In the genomic region with DNA sequence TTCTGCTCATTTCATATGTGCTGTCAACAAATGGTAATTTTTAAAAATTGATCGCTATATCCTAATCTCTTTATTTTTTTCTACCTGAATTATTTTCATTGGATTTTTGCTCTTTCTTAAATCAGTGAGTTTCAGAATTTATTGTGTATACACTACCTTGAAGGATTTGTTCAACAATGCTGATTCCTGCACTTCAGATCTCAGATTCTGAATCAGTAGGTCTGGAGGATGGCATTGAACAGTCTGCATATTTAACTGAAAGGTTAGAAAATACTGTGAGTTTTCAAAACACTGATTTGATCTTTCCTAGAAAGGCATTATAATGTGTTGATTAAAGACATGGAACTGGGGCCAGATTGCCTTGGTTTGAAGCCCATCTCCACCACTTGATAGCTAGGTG, we compare ENCODE assay signal across 9 cellular contexts. TPM values are rescaled to one million over a fixed set of nuclear protein-coding genes. Genes with fewer than 3 reads are reported as not detected.
DNase-seq lines count a peak whose midpoint lies in the region; FAIRE-seq and TF ChIP-seq lines count a peak whose summit lies in the region.
"Had no signal": no experiment of that assay in that cellular context is flagged by ENCODE, and none has a peak within 500 bp of the region (broad histone marks: within the 10 kb centered on the region; RNA-seq: fewer than 3 reads in every experiment).

No MANE protein-coding gene starts in this region.

- BruUV-seq in PC-9 (replicated peaks; lab: Mats Ljungman, UMichigan) = no TSS peak

- H3K4me1 Mint-ChIP-seq in T-helper 1 cell treated with Interleukin-12 subunit alpha and Interleukin-12 subunit beta and Interleukin-4 antibody, amounts not matched to agents 30 μg/mL and 1 μg/mL, for 36 hours (ENCODE audit: low read depth) = peaks cover 35% of the 10 kb centered on the region
- peaks cover 18% of the 10 kb centered on the region for H3K4me1 Mint-ChIP-seq in endothelial cell (ENCODE audit: unreplicated experiment)

- no peak overlapping the region for H3K27ac ChIP-seq in PC-9

- CTCF ChIA-PET in PC-9 (lab: Charles Lee) = no interaction called here

- peaks cover 64% of the 10 kb centered on the region for H3K79me2 ChIP-seq in PC-9 (ENCODE audit: low read depth)

- H3K36me3 Mint-ChIP-seq in T-helper 1 cell treated with Interleukin-12 subunit alpha and Interleukin-12 subunit beta and Interleukin-4 antibody, amounts not matched to agents 30 μg/mL and 1 μg/mL, for 36 hours (ENCODE audit: low read depth) = peaks cover 25% of the 10 kb centered on the region
- peaks cover 8% of the 10 kb centered on the region for H3K36me3 Mint-ChIP-seq in endothelial cell (ENCODE audit: low read depth, unreplicated experiment)

- peaks cover 15% of the 10 kb centered on the region for H3K4me1 ChIP-seq in PC-9 (replicated peaks; ENCODE audit: insufficient read depth)

- intact Hi-C loops in PC-9 (cut with micrococcal nuclease; ENCODE audit: unreplicated experiment) (no loop called here), posterior cingulate gyrus (cut with DNase I) (no loop called here)

- H3F3A ChIP-seq in PC-9 (ENCODE audit: insufficient read depth, low read depth) = no peaks in the 10 kb centered on the region

- H3K36me3 ChIP-seq in PC-9 (ENCODE audit: low read depth) = peaks cover 3% of the 10 kb centered on the region; the same call in 1 of the 2 replicates

- no peak overlapping the region for H2AFZ ChIP-seq in PC-9

- no peaks in the 10 kb centered on the region for H3K27me3 Mint-ChIP-seq in T-helper 1 cell treated with Interleukin-12 subunit alpha and Interleukin-12 subunit beta and Interleukin-4 antibody, amounts not matched to agents 30 μg/mL and 1 μg/mL, for 36 hours (ENCODE audit: low read depth)
- H3K27me3 Mint-ChIP-seq in endothelial cell (ENCODE audit: unreplicated experiment) = peaks cover 5% of the 10 kb centered on the region

- no peaks in the 10 kb centered on the region for H3K9me3 ChIP-seq in PC-9 (ENCODE audit: insufficient read depth, low read depth)

- peak overlapping the region; percentile 80 for H3K4me2 ChIP-seq in PC-9

- no peaks in the 10 kb centered on the region for H4K20me1 ChIP-seq in PC-9 (ENCODE audit: insufficient read depth)

- no peaks in the 10 kb centered on the region for H3K9me2 ChIP-seq in PC-9 (ENCODE audit: insufficient read depth)

- no peaks in the 10 kb centered on the region for H3K27me3 ChIP-seq in PC-9 (ENCODE audit: insufficient read depth, low read depth)

- H3K4me3 ChIP-seq in PC-9 (peak overlapping the region; percentile 99), retinal pigment epithelial cell (ENCODE audit: low read length) (peak overlapping the region; percentile 94)

- POLR2A ChIA-PET in PC-9 (lab: Charles Lee; ENCODE audit: unreplicated experiment) = no interaction called here

- no peak for FAIRE-seq in HTR-8/SVneo (lab: Jason Lieb, UNC)

- no peak for TF ChIP-seq CTCF in PC-9 (conservative IDR thresholded peaks at IDR 0.05)
- no peak for TF ChIP-seq CTCF in endothelial cell (IDR thresholded peaks at IDR 0.05; ENCODE audit: unreplicated experiment)
- no peak for TF ChIP-seq CTCF in retinal pigment epithelial cell (conservative IDR thresholded peaks at IDR 0.05; ENCODE audit: low read depth, low read length)

- H3K27ac Mint-ChIP-seq in T-helper 1 cell treated with Interleukin-12 subunit alpha and Interleukin-12 subunit beta and Interleukin-4 antibody, amounts not matched to agents 30 μg/mL and 1 μg/mL, for 36 hours = peak overlapping the region; percentile 73
- peak overlapping the region; percentile 45 for H3K27ac Mint-ChIP-seq in endothelial cell (ENCODE audit: unreplicated experiment)

- H3K4me3 Mint-ChIP-seq in T-helper 1 cell treated with Interleukin-12 subunit alpha and Interleukin-12 subunit beta and Interleukin-4 antibody, amounts not matched to agents 30 μg/mL and 1 μg/mL, for 36 hours = peak overlapping the region; percentile 85
- peak overlapping the region; percentile 85 for H3K4me3 Mint-ChIP-seq in endothelial cell (ENCODE audit: unreplicated experiment)

- no peak for DNase-seq in T-helper 1 cell
- DNase-seq in PC-9 = no peak
- DNase-seq in endothelial cell (ENCODE audit: low spot score) = no peak
- no peak for DNase-seq in retinal pigment epithelial cell (ENCODE audit: low read depth)
- no peak for DNase-seq in stimulated activated CD4-positive, alpha-beta T cell treated with anti-CD3 and anti-CD28 coated beads, Interleukin-1b, Interleukin-23, amount 100 ng/mL, for 48 hours
- DNase-seq in HTR-8/SVneo (ENCODE audit: insufficient read length, low spot score) = no peak
- no peak for DNase-seq in posterior cingulate gyrus
- DNase-seq: NCI-H1092 had no signal

- H3K9me3 Mint-ChIP-seq in T-helper 1 cell treated with Interleukin-12 subunit alpha and Interleukin-12 subunit beta and Interleukin-4 antibody, amounts not matched to agents 30 μg/mL and 1 μg/mL, for 36 hours = no peaks in the 10 kb centered on the region
- no peaks in the 10 kb centered on the region for H3K9me3 Mint-ChIP-seq in endothelial cell (ENCODE audit: unreplicated experiment)

RNA-seq across cellular contexts. Expression of a gene that starts 1.6 kb away (rescaled TPM):
- total RNA-seq in PC-9 (2021) (21.1 and 28.0 TPM in 2 replicates), endothelial cell (ENCODE audit: unreplicated experiment) (23.9 TPM)
